ENCODE assay signal across 8 cellular contexts in the genomic region with DNA sequence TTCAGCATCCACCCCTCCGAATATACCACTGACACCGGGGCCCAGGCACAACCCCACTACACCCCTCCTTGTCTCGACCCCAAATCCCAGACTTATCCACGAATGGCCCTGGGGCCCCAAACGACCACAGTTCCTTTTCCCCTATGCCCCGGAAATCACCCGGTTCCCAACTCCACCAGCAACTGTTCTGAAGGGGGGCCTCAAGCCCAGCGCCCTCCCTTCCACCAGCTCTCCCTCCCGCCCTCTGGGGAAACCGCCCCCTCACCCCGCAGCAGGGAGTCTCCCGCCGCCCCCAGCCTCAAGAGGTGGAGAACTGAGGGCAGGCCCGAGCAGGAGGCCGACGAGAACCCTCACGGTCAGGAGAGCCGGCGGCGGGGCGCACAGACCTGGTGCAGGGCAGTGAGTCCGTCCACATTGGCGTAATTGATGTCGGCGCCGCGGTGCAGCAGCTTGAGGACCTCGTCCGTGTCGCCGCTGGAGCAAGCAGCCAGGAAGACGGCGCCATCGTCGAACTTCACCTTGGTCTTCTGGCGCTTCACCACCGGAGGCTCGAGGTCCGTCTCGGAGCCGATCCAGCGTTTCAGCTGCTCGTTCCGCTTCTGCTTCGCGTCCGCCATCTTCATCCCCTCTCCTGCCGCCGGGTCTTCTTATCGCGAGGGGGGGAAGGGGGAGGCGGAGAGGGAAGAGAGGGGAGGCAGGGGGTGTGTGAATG. TPM values are rescaled to one million over a fixed set of nuclear protein-coding genes. Genes with fewer than 3 reads are reported as not detected.
DNase-seq lines count a peak whose midpoint lies in the region; ATAC-seq lines count a peak whose summit lies in the region.

No MANE protein-coding gene starts in this region.

- H3K4me3 Mint-ChIP-seq in central memory CD8-positive, alpha-beta T cell: peak overlapping the region; percentile 88

- H3K9me3 Mint-ChIP-seq in central memory CD8-positive, alpha-beta T cell: no peaks in the 10 kb centered on the region

- no peaks in the 10 kb centered on the region for H3K27me3 Mint-ChIP-seq in central memory CD8-positive, alpha-beta T cell

- DNase-seq in DMS53 (lab: John Stamatoyannopoulos, UW) (peak; percentile 87), T-helper 9 cell (peak; percentile 39), left colon (peak in 1 of 2 donors; percentile 66), islet precursor cell (no peak)
- peak in 1 of 2 donors; percentile 37 for DNase-seq in central memory CD8-positive, alpha-beta T cell (ENCODE audit: low spot score in 2 of 2)
- peak; percentile 36 for DNase-seq in stimulated activated CD4-positive, alpha-beta T cell treated with anti-CD3 and anti-CD28 coated beads, Interleukin-2, amount 100 ng/mL, for 4 hours (ENCODE audit: low read depth)

- H3K36me3 ChIP-seq in HUES6 (ENCODE audit: control insufficient read depth, insufficient read depth, low read length): no peaks in the 10 kb centered on the region

- peak overlapping the region; percentile 90 for H3K27ac ChIP-seq in HUES6 (ENCODE audit: low read depth, low read length)

- H3K9me3 ChIP-seq in HUES6 (ENCODE audit: control insufficient read depth, insufficient read depth, low read depth, low read length): no peaks in the 10 kb centered on the region

- peak overlapping the region; percentile 99 for H3K9ac ChIP-seq in HUES6 (ENCODE audit: low read length)

- H3K27ac Mint-ChIP-seq in central memory CD8-positive, alpha-beta T cell (ENCODE audit: low read depth): peak overlapping the region; percentile 98

- intact Hi-C loops in left colon (cut with DNase I, micrococcal nuclease): loop anchor here in 1 of 2 donors (10.0 kb wide), 1 partner anchor 250 kb away; no protein-coding TSS in a partner anchor

- ATAC-seq in GM21381 (IDR thresholded peaks at IDR 0.05; ENCODE audit: unreplicated experiment): peak; percentile 10
- ATAC-seq in central memory CD8-positive, alpha-beta T cell (replicated peaks; ENCODE audit: extremely low read depth, poor library complexity, severe bottlenecking): peak; percentile 16
- ATAC-seq in left colon: peak; percentile 33

- peaks cover 53% of the 10 kb centered on the region for H3K4me1 Mint-ChIP-seq in central memory CD8-positive, alpha-beta T cell

- H3K27me3 ChIP-seq in HUES6 (ENCODE audit: control insufficient read depth, insufficient read depth, low read length): no peaks in the 10 kb centered on the region

- peak overlapping the region; percentile 98 for H3K4me3 ChIP-seq in HUES6 (ENCODE audit: low read depth, low read length)

- peaks cover 24% of the 10 kb centered on the region for H3K36me3 Mint-ChIP-seq in central memory CD8-positive, alpha-beta T cell (ENCODE audit: insufficient read depth)

- peaks cover 13% of the 10 kb centered on the region for H3K4me1 ChIP-seq in HUES6 (ENCODE audit: control insufficient read depth, insufficient read depth, low read length)

RNA-seq across cellular contexts. Expression of a gene that starts 0.4 kb away (rescaled TPM):
- total RNA-seq in left colon: 10 to 100 TPM; 61.4 to 87.6 TPM
